Comparison of ENCODE assay signal across 7 cellular contexts in the genomic region with DNA sequence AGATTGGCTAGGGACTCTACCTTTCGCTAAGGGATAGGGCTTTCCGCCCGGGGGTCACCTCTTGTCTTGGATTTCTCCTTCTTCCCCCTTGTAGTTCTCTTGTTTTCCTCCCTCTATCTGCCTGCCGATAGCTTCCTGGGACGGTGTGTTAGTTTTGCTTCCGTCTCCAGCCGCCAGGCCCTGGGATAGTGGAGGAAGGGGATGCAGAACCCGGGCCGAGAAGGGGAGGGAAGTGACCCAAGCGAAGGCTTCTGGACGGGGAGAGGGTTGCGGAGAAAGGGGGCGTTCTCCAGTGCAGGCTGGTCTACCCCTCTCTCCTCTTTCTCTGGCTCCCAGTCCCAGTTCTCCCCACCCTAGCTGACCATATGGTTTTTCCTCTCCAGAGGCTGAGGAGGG. TPM values are rescaled to one million over a fixed set of nuclear protein-coding genes. Genes with fewer than 3 reads are reported as not detected.
DNase-seq lines count a peak whose midpoint lies in the region; ATAC-seq and TF ChIP-seq lines count a peak whose summit lies in the region.

No MANE protein-coding gene starts in this region.

- H3K9me3 Mint-ChIP-seq in dendritic cell treated with granulocyte-macrophage colony-stimulating factor and Interleukin-4, amounts not matched to agents 40 ng/mL and 50 ng/mL, for 4 days = no peaks in the 10 kb centered on the region
- H3K9me3 Mint-ChIP-seq in mesothelial cell of epicardium = no peaks in the 10 kb centered on the region

- H3K4me3 ChIP-seq in GM08714 (ENCODE audit: low read length) = peak overlapping the region; percentile 47

- ATAC-seq in HG02884 (IDR thresholded peaks at IDR 0.05; ENCODE audit: unreplicated experiment) = no peak

- DNase-seq in NCI-H82 (lab: John Stamatoyannopoulos, UW) = peak; percentile 52
- no peak for DNase-seq in mesothelial cell of epicardium (ENCODE audit: low spot score in 2 of 2, unreplicated experiment in 2 of 2)
- DNase-seq in pons (ENCODE audit: low spot score) = no peak
- no peak for DNase-seq in activated effector memory CD4-positive, alpha-beta T cell treated with anti-CD3 and anti-CD28 coated beads, Interleukin-2, amount 50 U/mL, for 16 hours

- H3K27ac Mint-ChIP-seq in dendritic cell treated with granulocyte-macrophage colony-stimulating factor and Interleukin-4, amounts not matched to agents 40 ng/mL and 50 ng/mL, for 4 days = peak overlapping the region; percentile 86
- peak overlapping the region; percentile 99 for H3K27ac Mint-ChIP-seq in mesothelial cell of epicardium

- peak overlapping the region; percentile 93 for H3K4me3 Mint-ChIP-seq in dendritic cell treated with granulocyte-macrophage colony-stimulating factor and Interleukin-4, amounts not matched to agents 40 ng/mL and 50 ng/mL, for 4 days
- H3K4me3 Mint-ChIP-seq in mesothelial cell of epicardium = peak overlapping the region; percentile 96

- TF ChIP-seq CTCF in mesothelial cell of epicardium (IDR thresholded peaks at IDR 0.05; ENCODE audit: unreplicated experiment) = no peak

- intact Hi-C loops in dendritic cell treated with granulocyte-macrophage colony-stimulating factor and Interleukin-4, amounts not matched to agents 40 ng/mL and 50 ng/mL, for 4 days (cut with micrococcal nuclease) = loop anchor here (2.0 kb wide), 1 partner anchor 72 kb away; a partner anchor contains a TSS

- peaks cover 38% of the 10 kb centered on the region for H3K4me1 Mint-ChIP-seq in dendritic cell treated with granulocyte-macrophage colony-stimulating factor and Interleukin-4, amounts not matched to agents 40 ng/mL and 50 ng/mL, for 4 days (ENCODE audit: low read depth)
- peaks cover 30% of the 10 kb centered on the region for H3K4me1 Mint-ChIP-seq in mesothelial cell of epicardium

- H3K27me3 Mint-ChIP-seq in dendritic cell treated with granulocyte-macrophage colony-stimulating factor and Interleukin-4, amounts not matched to agents 40 ng/mL and 50 ng/mL, for 4 days = peaks cover 35% of the 10 kb centered on the region
- no peaks in the 10 kb centered on the region for H3K27me3 Mint-ChIP-seq in mesothelial cell of epicardium (ENCODE audit: low read depth)

- peaks cover 8% of the 10 kb centered on the region for H3K36me3 Mint-ChIP-seq in dendritic cell treated with granulocyte-macrophage colony-stimulating factor and Interleukin-4, amounts not matched to agents 40 ng/mL and 50 ng/mL, for 4 days (ENCODE audit: low read depth)
- peaks cover 7% of the 10 kb centered on the region for H3K36me3 Mint-ChIP-seq in mesothelial cell of epicardium

RNA-seq across cellular contexts. Expression of a gene that starts 0.9 kb away (rescaled TPM):
- 14.8 to 17.3 TPM (median 17.3 TPM) in 3 replicates for total RNA-seq in mesothelial cell of epicardium

RNA-seq across cellular contexts. Expression of a gene that starts 29.8 kb away (rescaled TPM):
- total RNA-seq in mesothelial cell of epicardium = 37.5 to 39.1 TPM (median 38.9 TPM) in 3 replicates
